Comparison of ENCODE assay signal across 16 cellular contexts in the genomic region with DNA sequence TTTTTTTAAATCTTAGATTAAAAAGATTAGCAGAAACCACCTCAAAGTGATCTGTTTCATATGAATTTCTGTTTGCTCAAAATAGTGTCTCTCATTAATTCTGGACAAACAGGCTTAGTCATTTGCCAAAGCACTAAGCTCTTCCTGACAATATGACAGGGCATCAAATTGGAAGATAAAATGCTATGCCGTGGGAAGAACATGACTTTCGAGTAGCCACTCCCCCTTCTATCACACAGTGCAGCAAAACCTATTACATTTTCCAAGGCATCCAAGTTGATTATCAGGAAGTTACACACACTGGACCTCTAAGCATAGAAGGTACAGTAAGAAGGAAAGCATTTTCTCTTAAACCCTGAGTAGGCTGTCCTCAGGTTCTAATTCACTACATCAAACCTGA.
DNase-seq lines count a peak whose midpoint lies in the region; ATAC-seq, FAIRE-seq and TF ChIP-seq lines count a peak whose summit lies in the region.
"Had no signal": no experiment of that assay in that cellular context is flagged by ENCODE, and none has a peak within 500 bp of the region (broad histone marks: within the 10 kb centered on the region; RNA-seq: fewer than 3 reads in every experiment).

No MANE protein-coding gene starts in this region.

- H3K4me3 ChIP-seq in pancreas = no peak overlapping the region
- H3K4me3 ChIP-seq: breast epithelium had no signal

- DNase-seq in GM04504 (ENCODE audit: low read depth) (peak; percentile 46), NCI-H82 treated with DMSO at 0.1 percent for 48 hours (lab: John Stamatoyannopoulos, UW; ENCODE audit: unreplicated experiment) (peak; percentile 15), dermis blood vessel endothelial cell (peak; percentile 37), pancreas (no peak), H54 (ENCODE audit: insufficient read length, low spot score) (no peak), left lobe of liver (ENCODE audit: low spot score) (no peak)
- DNase-seq: activated CD4-positive, alpha-beta T cell treated with anti-CD3 and anti-CD28 coated beads, Interleukin-2, amount 50 U/mL, for 4 hours; activated T-cell treated with anti-CD3 and anti-CD28 coated beads, Interleukin-2, amount 50 U/mL, for 1 hour; GOT3; kidney; NCI-H2107; NCI-H526; stimulated activated CD4-positive, alpha-beta T cell treated with anti-CD3 and anti-CD28 coated beads, Interleukin-2, amount 100 ng/mL, for 48 hours had no signal

- intact Hi-C loops in pancreas (cut with DNase I) = no loop called here

- no peaks in the 10 kb centered on the region for H3K27me3 ChIP-seq in pancreas
- H3K27me3 ChIP-seq: breast epithelium had no signal

- 33 to 43% methylated on average over 2 of the region's 2 CpGs for WGBS in pancreas, 2 donors

- H3K36me3 ChIP-seq in pancreas = peaks cover 0 to 5% (median 0%) of the 10 kb centered on the region in 3 donors
- H3K36me3 ChIP-seq: breast epithelium had no signal

- no peak for TF ChIP-seq POLR2A in H54 (IDR thresholded peaks at IDR 0.05; ENCODE audit: low read depth, low read length)

- no peak for FAIRE-seq in pancreas (lab: Jason Lieb, UNC)
- FAIRE-seq in H54 (lab: Jason Lieb, UNC) = no peak
- FAIRE-seq: kidney, TTC549 had no signal

- no peaks in the 10 kb centered on the region for H3K9me3 ChIP-seq in pancreas
- H3K9me3 ChIP-seq: breast epithelium had no signal

- peak overlapping the region in 1 of 4 donors; percentile 17 for H3K27ac ChIP-seq in pancreas
- H3K27ac ChIP-seq: breast epithelium had no signal

- TF ChIP-seq CTCF in pancreas (IDR thresholded peaks at IDR 0.05) = no peak

- ATAC-seq in pancreas (peak in 3 of 4 donors; percentile 40 to 50 (median 42)), left lobe of liver (no peak), GM21526 (IDR thresholded peaks at IDR 0.05; ENCODE audit: low FRiP score, unreplicated experiment) (no peak)

- no peaks in the 10 kb centered on the region for H3K4me1 ChIP-seq in pancreas
- H3K4me1 ChIP-seq: breast epithelium had no signal

Comparison
In these comparisons a context has a peak if more than half of its experiments do, and no peak if none do; other contexts are left out.
1. DNase-seq: peak in GM04504 (single experiment), NCI-H82 treated with DMSO at 0.1 percent for 48 hours (single experiment) and dermis blood vessel endothelial cell (single experiment); none in pancreas (0 of 6), H54 (single experiment) and left lobe of liver (single experiment).
2. ATAC-seq: peak in pancreas (3 of 4); none in left lobe of liver (single experiment) and GM21526 (single experiment).